ENCODE assay signal across 17 cellular contexts in the genomic region with DNA sequence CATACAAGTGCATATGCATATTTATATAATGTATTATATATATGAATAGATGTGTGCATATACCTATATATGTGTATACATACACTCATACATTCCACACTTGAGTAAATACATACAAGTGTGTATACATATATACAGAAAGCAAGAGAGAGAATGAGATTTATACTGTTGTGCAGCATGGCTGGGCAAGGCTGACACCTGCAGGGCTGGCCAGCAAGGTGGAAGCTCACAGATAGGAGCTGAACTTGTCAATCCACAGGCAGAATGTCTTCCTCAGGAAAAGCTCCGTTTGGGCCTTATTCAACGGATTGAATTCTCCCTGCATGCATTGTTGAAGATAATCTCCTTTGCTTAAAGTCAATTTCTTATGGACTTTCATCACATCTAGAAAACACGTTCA.
"Had no signal": no experiment of that assay in that cellular context is flagged by ENCODE, and none has a peak within 500 bp of the region (broad histone marks: within the 10 kb centered on the region; RNA-seq: fewer than 3 reads in every experiment).

No MANE protein-coding gene starts in this region.

- H3K4me3 ChIP-seq: skin epidermis, tibial nerve had no signal

- ATAC-seq: activated CD4-positive, CD25-positive, alpha-beta regulatory T cell treated with anti-CD3 and anti-CD28 coated beads, Interleukin-2, amount 50 U/mL, for 24 hours; activated naive CD8-positive, alpha-beta T cell treated with anti-CD3 and anti-CD28 coated beads, Interleukin-2, amount 50 U/mL, for 24 hours; activated T-helper 17 cell treated with anti-CD3 and anti-CD28 coated beads, Interleukin-2, amount 50 U/mL, for 72 hours had no signal

- H3K27ac ChIP-seq: skin epidermis, tibial nerve had no signal

- DNase-seq: activated CD4-positive, alpha-beta T cell treated with anti-CD3 and anti-CD28 coated beads, Interleukin-2, amount 50 U/mL, for 1 hour; activated naive CD4-positive, alpha-beta T cell treated with Interleukin-2 at 50 U/mL for 16 hours; activated naive CD8-positive, alpha-beta T cell treated with anti-CD3 and anti-CD28 coated beads, Interleukin-2, amount 50 U/mL, for 24 hours; activated T-cell treated with anti-CD3 and anti-CD28 coated beads for 4 hours; aorta; cortex of kidney; effector CD4-positive, alpha-beta T cell; foreskin fibroblast; hypothalamus; occipital lobe; stimulated activated CD4-positive, alpha-beta T cell treated with anti-CD3 and anti-CD28 coated beads, Interleukin-15, amount 100 ng/mL, for 24 hours; stimulated activated CD4-positive, alpha-beta T cell treated with anti-CD3 and anti-CD28 coated beads, Interleukin-4, amount 100 ng/mL, for 24 hours; stimulated activated naive CD4-positive, alpha-beta T cell had no signal
